Comparison of ENCODE assay signal across 1 cellular context in genomic region chr6:29477923-29478450, GRCh38.
TF ChIP-seq lines count a peak whose summit lies in the region.

No MANE protein-coding gene starts in this region.

TF ChIP-seq in IMR-90, 13 proteins besides CTCF, POLR2A, EP300 and RAD21:
- TF ChIP-seq USF2 (IDR thresholded peaks at IDR 0.05; ENCODE audit: low read depth, low read length): no peak
- TF ChIP-seq MXI1 (IDR thresholded peaks at IDR 0.05; ENCODE audit: borderline replicate concordance, low read depth, low read length): no peak
- no peak for TF ChIP-seq CEBPB (IDR thresholded peaks at IDR 0.05; ENCODE audit: low read depth, low read length)
- no peak for TF ChIP-seq SMC3 (IDR thresholded peaks at IDR 0.05; ENCODE audit: low read depth, low read length)
- TF ChIP-seq FOS (IDR thresholded peaks at IDR 0.05; ENCODE audit: low read depth, low read length): no peak
- TF ChIP-seq CHD1 (IDR thresholded peaks at IDR 0.05; ENCODE audit: low read depth, low read length): no peak
- TF ChIP-seq NFE2L2 (IDR thresholded peaks at IDR 0.05; ENCODE audit: low read depth, low read length): no peak
- TF ChIP-seq RCOR1 (IDR thresholded peaks at IDR 0.05; ENCODE audit: insufficient replicate concordance, low read length): no peak
- TF ChIP-seq RFX5 (IDR thresholded peaks at IDR 0.05; ENCODE audit: low read depth, low read length): no peak
- TF ChIP-seq MAFK (IDR thresholded peaks at IDR 0.05; ENCODE audit: low read depth, low read length): no peak
- TF ChIP-seq MAZ (IDR thresholded peaks at IDR 0.05; ENCODE audit: borderline replicate concordance, low read depth, low read length): no peak
- no peak for TF ChIP-seq ELK1 (IDR thresholded peaks at IDR 0.05; ENCODE audit: borderline replicate concordance, low read depth, low read length)
- no peak for TF ChIP-seq BHLHE40 (IDR thresholded peaks at IDR 0.05; ENCODE audit: low read depth, low read length)
